Comparison of ENCODE assay signal across 31 cellular contexts in genomic region chr1:214974002-214974401, GRCh38.
"Had no signal": no experiment of that assay in that cellular context is flagged by ENCODE, and none has a peak within 500 bp of the region (broad histone marks: within the 10 kb centered on the region; RNA-seq: fewer than 3 reads in every experiment).

No MANE protein-coding gene starts in this region.

- FAIRE-seq: endometrium, endothelial cell of umbilical vein had no signal

- H3K4me3 ChIP-seq: adrenal gland, body of pancreas, colonic mucosa, esophagus squamous epithelium, gastroesophageal sphincter, heart right ventricle had no signal

- H3K4me1 ChIP-seq: adrenal gland, body of pancreas, colonic mucosa, esophagus squamous epithelium, gastroesophageal sphincter, heart right ventricle had no signal

- H3K36me3 ChIP-seq: adrenal gland, colonic mucosa, esophagus squamous epithelium, gastroesophageal sphincter, heart right ventricle had no signal

- ATAC-seq: activated CD4-positive, alpha-beta T cell treated with anti-CD3 and anti-CD28 coated beads for 36 hours; activated CD4-positive, CD25-positive, alpha-beta regulatory T cell treated with anti-CD3 and anti-CD28 coated beads, Interleukin-2, amount 50 U/mL, for 24 hours; activated CD8-positive, alpha-beta memory T cell treated with anti-CD3 and anti-CD28 coated beads, Interleukin-2, amount 10 ng/mL, durations not matched to agents 7 days and 5 days; activated CD8-positive, alpha-beta T cell treated with anti-CD3 and anti-CD28 coated beads, Interleukin-2, amount 10 ng/mL, durations not matched to agents 7 days and 5 days; activated naive CD8-positive, alpha-beta T cell treated with anti-CD3 and anti-CD28 coated beads, Interleukin-2, amount 50 U/mL, for 24 hours; body of pancreas; effector memory CD8-positive, alpha-beta T cell; gastroesophageal sphincter; heart right ventricle had no signal

- DNase-seq: activated B cell treated with CpG ODN at 0.5 μM for 24 hours; activated CD4-positive, alpha-beta memory T cell treated with anti-CD3 and anti-CD28 coated beads for 36 hours; activated CD4-positive, alpha-beta T cell treated with anti-CD3 and anti-CD28 coated beads for 36 hours; activated CD4-positive, alpha-beta T cell treated with anti-CD3 and anti-CD28 coated beads, Interleukin-2, amount 10 ng/mL, durations not matched to agents 24 days and 14 days; activated CD8-positive, alpha-beta memory T cell treated with anti-CD3 and anti-CD28 coated beads, Interleukin-2, amount 10 ng/mL, durations not matched to agents 7 days and 5 days; activated CD8-positive, alpha-beta memory T cell treated with anti-CD3 and anti-CD28 coated beads, Interleukin-2, amount 50 U/mL, for 4 hours; activated CD8-positive, alpha-beta T cell treated with anti-CD3 and anti-CD28 coated beads, Interleukin-2, amount 10 ng/mL, durations not matched to agents 7 days and 5 days; activated effector memory CD4-positive, alpha-beta T cell treated with anti-CD3 and anti-CD28 coated beads, Interleukin-2, amount 50 U/mL, for 16 hours; activated naive CD4-positive, alpha-beta T cell treated with anti-CD3 and anti-CD28 coated beads for 36 hours; activated naive CD8-positive, alpha-beta T cell treated with anti-CD3 and anti-CD28 coated beads for 36 hours; activated naive CD8-positive, alpha-beta T cell treated with anti-CD3 and anti-CD28 coated beads, Interleukin-2, amount 50 U/mL, for 24 hours; activated T-cell treated with anti-CD3 and anti-CD28 coated beads, Interleukin-2, amount 50 U/mL, for 1 hour; activated T-cell treated with anti-CD3 and anti-CD28 coated beads, Interleukin-2, amount 50 U/mL, for 48 hours; adrenal gland; amygdala; aorta; body of pancreas; central memory CD4-positive, alpha-beta T cell; cerebellar nuclear complex; colonic mucosa; effector memory CD8-positive, alpha-beta T cell; esophagus squamous epithelium; foreskin melanocyte; heart right ventricle; T-helper 2 cell had no signal

- H3K27me3 ChIP-seq: adrenal gland, body of pancreas, colonic mucosa, esophagus squamous epithelium had no signal

- H3K9me3 ChIP-seq: adrenal gland, body of pancreas, colonic mucosa, esophagus squamous epithelium, gastroesophageal sphincter, heart right ventricle had no signal

- H3K27ac ChIP-seq: adrenal gland, body of pancreas, colonic mucosa, epithelial cell of prostate, esophagus squamous epithelium, gastroesophageal sphincter, heart right ventricle, VCaP had no signal
